Comparison of ENCODE assay signal across 27 cellular contexts in genomic region chr22:11605468-11605981, GRCh38.
"Had no signal": no experiment of that assay in that cellular context is flagged by ENCODE, and none has a peak within 500 bp of the region (broad histone marks: within the 10 kb centered on the region; RNA-seq: fewer than 3 reads in every experiment).

No MANE protein-coding gene starts in this region.

- DNase-seq: activated B cell treated with CpG ODN at 0.5 μM for 24 hours; activated CD4-positive, alpha-beta memory T cell treated with anti-CD3 and anti-CD28 coated beads for 36 hours; activated CD4-positive, alpha-beta T cell treated with anti-CD3 and anti-CD28 coated beads for 1 hour; activated CD4-positive, alpha-beta T cell treated with anti-CD3 and anti-CD28 coated beads, Interleukin-2, amount 10 ng/mL, durations not matched to agents 7 days and 5 days; activated CD8-positive, alpha-beta memory T cell treated with anti-CD3 and anti-CD28 coated beads for 24 hours; activated effector memory CD4-positive, alpha-beta T cell treated with anti-CD3 and anti-CD28 coated beads, Interleukin-2, amount 50 U/mL, for 16 hours; activated naive CD4-positive, alpha-beta T cell treated with anti-CD3 and anti-CD28 coated beads for 36 hours; activated T-cell treated with anti-CD3 and anti-CD28 coated beads, Interleukin-2, amount 50 U/mL, for 4 hours; brain microvascular endothelial cell; MG63; MV-4-11; NCI-H1092 treated with DMSO at 0.1 percent for 48 hours; NCI-H1417 treated with DMSO at 0.1 percent for 48 hours; NCI-H1694; NCI-H2029; NCI-H2107; NCI-H2171 treated with DMSO at 0.1 percent for 48 hours; NCI-H226; NCI-H526 treated with DMSO at 0.1 percent for 48 hours; NCI-H82; T-cell; T-helper 2 cell; T1000 had no signal

- ATAC-seq: activated T-cell treated with anti-CD3 and anti-CD28 coated beads, Interleukin-2, amount 50 U/mL, for 4 hours; Right ventricle myocardium inferior; T-cell had no signal

- H3K27ac ChIP-seq: brain microvascular endothelial cell, cardiac muscle cell, KMS-11, SK-N-MC had no signal

- H3K4me3 ChIP-seq: cardiac muscle cell, MG63, SK-N-MC had no signal

- H3K36me3 ChIP-seq: brain microvascular endothelial cell, cardiac muscle cell, MG63 had no signal

- H3K9me3 ChIP-seq: MG63 had no signal

- H3K27me3 ChIP-seq: brain microvascular endothelial cell, cardiac muscle cell, MG63 had no signal
